Comparison of ENCODE assay signal across 8 cellular contexts in genomic region chr6:143337201-143337949, GRCh38.
DNase-seq lines count a peak whose midpoint lies in the region; ATAC-seq lines count a peak whose summit lies in the region.

No MANE protein-coding gene starts in this region.

- peak; percentile 86 for ATAC-seq in GM18867 (IDR thresholded peaks at IDR 0.05; ENCODE audit: unreplicated experiment)

- peak; percentile 24 for DNase-seq in M059J (ENCODE audit: low read depth)
- DNase-seq in activated CD8-positive, alpha-beta memory T cell treated with anti-CD3 and anti-CD28 coated beads for 48 hours (ENCODE audit: low read depth in 2 of 3, low spot score in 2 of 3), result peak; percentile 23 to 48 (median 31)
- DNase-seq in glomerular visceral epithelial cell (ENCODE audit: extremely low spot score), result peak; percentile 12
- peak; percentile 25 to 64 for DNase-seq in stimulated activated CD4-positive, alpha-beta T cell treated with anti-CD3 and anti-CD28 coated beads, Interleukin-15, amount 100 ng/mL, for 48 hours (ENCODE audit: low read depth in 2 of 2)
- DNase-seq in GM03348 (ENCODE audit: low spot score), result no peak
- no peak for DNase-seq in midbrain (lab: John Stamatoyannopoulos, UW)
- no peak for DNase-seq in MV-4-11 (lab: John Stamatoyannopoulos, UW)

Comparison
In these comparisons a context has a peak if more than half of its experiments do, and no peak if none do; other contexts are left out.
1. DNase-seq: peak in M059J (single experiment), activated CD8-positive, alpha-beta memory T cell treated with anti-CD3 and anti-CD28 coated beads for 48 hours (3 of 3), glomerular visceral epithelial cell (single experiment) and stimulated activated CD4-positive, alpha-beta T cell treated with anti-CD3 and anti-CD28 coated beads, Interleukin-15, amount 100 ng/mL, for 48 hours (2 of 2); none in GM03348 (single experiment), midbrain (single experiment) and MV-4-11 (single experiment).